ENCODE assay signal across 1 cellular context in the genomic region with DNA sequence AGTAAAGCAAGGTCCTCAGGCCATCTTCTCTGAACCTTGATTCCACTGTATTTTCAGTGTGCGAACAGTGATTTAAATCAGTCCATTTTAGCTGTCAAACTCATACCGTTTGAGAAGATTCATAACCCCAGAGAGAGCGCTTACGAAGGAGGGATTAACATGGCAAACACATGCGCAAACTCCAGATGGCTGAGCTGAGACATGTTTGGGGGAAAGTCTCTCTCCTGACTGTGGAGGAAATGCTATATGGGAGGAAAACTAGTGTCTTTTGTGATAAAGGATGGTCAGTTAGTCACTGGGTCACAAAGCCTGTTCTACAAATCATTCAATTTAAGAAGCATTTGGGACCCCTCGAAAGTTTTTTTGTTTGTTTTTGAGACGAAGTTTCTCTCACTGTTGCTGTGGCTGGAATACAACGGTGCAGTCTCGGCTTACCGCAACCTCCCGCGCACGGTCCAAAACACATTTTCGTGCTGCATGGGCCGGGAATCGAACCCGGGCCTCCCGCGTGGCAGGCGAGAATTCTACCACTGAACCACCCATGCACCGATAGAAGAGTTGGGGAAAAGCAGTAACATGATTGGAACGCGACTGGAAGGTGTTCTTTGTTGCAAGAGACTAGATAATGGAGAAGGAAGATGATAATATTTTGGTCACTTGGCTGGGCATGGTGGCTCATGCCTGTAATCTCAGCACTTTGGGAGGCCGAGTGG.
TF ChIP-seq lines count a peak whose summit lies in the region.

No MANE protein-coding gene starts in this region.

TF ChIP-seq in HepG2, 621 proteins besides CTCF, POLR2A, EP300 and RAD21 (continued from another document and continues in another):
- TF ChIP-seq ZNF142 (CRISPR knock-in tag; IDR thresholded peaks at IDR 0.05): 0 out of 2 replicates have a peak, but pooled peaks have one; percentile 67
- TF ChIP-seq SMARCE1 (IDR thresholded peaks at IDR 0.05; ENCODE audit: borderline replicate concordance): no peak
- TF ChIP-seq ZNF780A (CRISPR knock-in tag; IDR thresholded peaks at IDR 0.05): no peak; the same call in 1 of the 2 replicates
- 0 out of 2 replicates have a peak, but pooled peaks have one; percentile 72 for TF ChIP-seq ZNF569 (CRISPR knock-in tag; IDR thresholded peaks at IDR 0.05; ENCODE audit: borderline replicate concordance)
- no peak for TF ChIP-seq ZNF839 (CRISPR knock-in tag; IDR thresholded peaks at IDR 0.05; ENCODE audit: borderline replicate concordance)
- TF ChIP-seq, protein P1, sequence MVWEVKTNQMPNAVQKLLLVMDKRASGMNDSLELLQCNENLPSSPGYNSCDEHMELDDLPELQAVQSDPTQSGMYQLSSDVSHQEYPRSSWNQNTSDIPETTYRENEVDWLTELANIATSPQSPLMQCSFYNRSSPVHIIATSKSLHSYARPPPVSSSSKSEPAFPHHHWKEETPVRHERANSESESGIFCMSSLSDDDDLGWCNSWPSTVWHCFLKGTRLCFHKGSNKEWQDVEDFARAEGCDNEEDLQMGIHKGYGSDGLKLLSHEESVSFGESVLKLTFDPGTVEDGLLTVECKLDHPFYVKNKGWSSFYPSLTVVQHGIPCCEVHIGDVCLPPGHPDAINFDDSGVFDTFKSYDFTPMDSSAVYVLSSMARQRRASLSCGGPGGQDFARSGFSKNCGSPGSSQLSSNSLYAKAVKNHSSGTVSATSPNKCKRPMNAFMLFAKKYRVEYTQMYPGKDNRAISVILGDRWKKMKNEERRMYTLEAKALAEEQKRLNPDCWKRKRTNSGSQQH (CRISPR knock-in tag; IDR thresholded peaks at IDR 0.05; ENCODE audit: low read depth): no peak
- 0 out of 2 replicates have a peak, but pooled peaks have one; percentile 36 for TF ChIP-seq SKIL (CRISPR knock-in tag; IDR thresholded peaks at IDR 0.05; ENCODE audit: borderline replicate concordance)
- TF ChIP-seq ZNF24 (IDR thresholded peaks at IDR 0.05): peak; percentile 100
- TF ChIP-seq HNF4G (IDR thresholded peaks at IDR 0.05; ENCODE audit: borderline replicate concordance, low read depth, low read length): no peak
- TF ChIP-seq HNF4G (CRISPR knock-in tag; IDR thresholded peaks at IDR 0.05; ENCODE audit: borderline replicate concordance, low read depth): no peak
- TF ChIP-seq FOSL2 (CRISPR knock-in tag; IDR thresholded peaks at IDR 0.05): peak; percentile 71
- TF ChIP-seq KDM6A (CRISPR knock-in tag; IDR thresholded peaks at IDR 0.05; ENCODE audit: low read depth): no peak
- TF ChIP-seq AHR (CRISPR knock-in tag; IDR thresholded peaks at IDR 0.05): 0 out of 2 replicates have a peak, but pooled peaks have one; percentile 57
- TF ChIP-seq ZIK1 (CRISPR knock-in tag; IDR thresholded peaks at IDR 0.05; ENCODE audit: borderline replicate concordance, low read depth): peak; percentile 79; the same call in 1 of the 2 replicates
- TF ChIP-seq, protein P2, sequence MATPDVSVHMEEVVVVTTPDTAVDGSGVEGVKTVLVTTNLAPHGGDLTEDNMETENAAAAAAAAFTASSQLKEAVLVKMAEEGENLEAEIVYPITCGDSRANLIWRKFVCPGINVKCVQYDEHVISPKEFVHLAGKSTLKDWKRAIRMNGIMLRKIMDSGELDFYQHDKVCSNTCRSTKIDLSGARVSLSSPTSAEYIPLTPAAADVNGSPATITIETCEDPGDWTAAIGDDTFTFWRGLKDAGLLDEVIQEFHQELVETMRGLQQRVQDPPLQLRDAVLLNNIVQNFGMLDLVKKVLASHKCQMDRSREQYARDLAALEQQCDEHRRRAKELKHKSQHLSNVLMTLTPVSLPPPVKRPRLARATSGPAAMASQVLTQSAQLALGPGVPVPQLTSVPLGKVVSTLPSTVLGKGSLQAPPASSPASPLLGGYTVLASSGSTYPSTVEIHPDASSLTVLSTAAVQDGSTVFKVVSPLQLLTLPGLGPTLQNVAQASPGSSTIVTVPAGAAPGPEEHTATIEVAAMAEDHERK (CRISPR knock-in tag; IDR thresholded peaks at IDR 0.05; ENCODE audit: low read depth): no peak
- no peak for TF ChIP-seq BCL3 (CRISPR knock-in tag; IDR thresholded peaks at IDR 0.05)
- no peak for TF ChIP-seq CHD4 (IDR thresholded peaks at IDR 0.05; ENCODE audit: borderline replicate concordance, low read length)
- no peak; the same call in 1 of the 2 replicates for TF ChIP-seq ZFP41 (CRISPR knock-in tag; IDR thresholded peaks at IDR 0.05; ENCODE audit: borderline replicate concordance)
- peak; percentile 66; the same call in 1 of the 2 replicates for TF ChIP-seq ZNF441 (CRISPR knock-in tag; IDR thresholded peaks at IDR 0.05; ENCODE audit: borderline replicate concordance)
- TF ChIP-seq, protein P3, sequence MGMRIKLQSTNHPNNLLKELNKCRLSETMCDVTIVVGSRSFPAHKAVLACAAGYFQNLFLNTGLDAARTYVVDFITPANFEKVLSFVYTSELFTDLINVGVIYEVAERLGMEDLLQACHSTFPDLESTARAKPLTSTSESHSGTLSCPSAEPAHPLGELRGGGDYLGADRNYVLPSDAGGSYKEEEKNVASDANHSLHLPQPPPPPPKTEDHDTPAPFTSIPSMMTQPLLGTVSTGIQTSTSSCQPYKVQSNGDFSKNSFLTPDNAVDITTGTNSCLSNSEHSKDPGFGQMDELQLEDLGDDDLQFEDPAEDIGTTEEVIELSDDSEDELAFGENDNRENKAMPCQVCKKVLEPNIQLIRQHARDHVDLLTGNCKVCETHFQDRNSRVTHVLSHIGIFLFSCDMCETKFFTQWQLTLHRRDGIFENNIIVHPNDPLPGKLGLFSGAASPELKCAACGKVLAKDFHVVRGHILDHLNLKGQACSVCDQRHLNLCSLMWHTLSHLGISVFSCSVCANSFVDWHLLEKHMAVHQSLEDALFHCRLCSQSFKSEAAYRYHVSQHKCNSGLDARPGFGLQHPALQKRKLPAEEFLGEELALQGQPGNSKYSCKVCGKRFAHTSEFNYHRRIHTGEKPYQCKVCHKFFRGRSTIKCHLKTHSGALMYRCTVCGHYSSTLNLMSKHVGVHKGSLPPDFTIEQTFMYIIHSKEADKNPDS (CRISPR knock-in tag; IDR thresholded peaks at IDR 0.05): no peak; the same call in 1 of the 2 replicates
- peak; percentile 66 for TF ChIP-seq ZNF605 (CRISPR knock-in tag; IDR thresholded peaks at IDR 0.05)
- TF ChIP-seq ASH2L (IDR thresholded peaks at IDR 0.05; ENCODE audit: insufficient read length, low read depth, low read length): peak; percentile 82
- TF ChIP-seq CBX2 (IDR thresholded peaks at IDR 0.05; ENCODE audit: low read depth, low read length): no peak
- no peak for TF ChIP-seq CBX2 (CRISPR knock-in tag; IDR thresholded peaks at IDR 0.05; ENCODE audit: low read depth)
- TF ChIP-seq, protein P4, sequence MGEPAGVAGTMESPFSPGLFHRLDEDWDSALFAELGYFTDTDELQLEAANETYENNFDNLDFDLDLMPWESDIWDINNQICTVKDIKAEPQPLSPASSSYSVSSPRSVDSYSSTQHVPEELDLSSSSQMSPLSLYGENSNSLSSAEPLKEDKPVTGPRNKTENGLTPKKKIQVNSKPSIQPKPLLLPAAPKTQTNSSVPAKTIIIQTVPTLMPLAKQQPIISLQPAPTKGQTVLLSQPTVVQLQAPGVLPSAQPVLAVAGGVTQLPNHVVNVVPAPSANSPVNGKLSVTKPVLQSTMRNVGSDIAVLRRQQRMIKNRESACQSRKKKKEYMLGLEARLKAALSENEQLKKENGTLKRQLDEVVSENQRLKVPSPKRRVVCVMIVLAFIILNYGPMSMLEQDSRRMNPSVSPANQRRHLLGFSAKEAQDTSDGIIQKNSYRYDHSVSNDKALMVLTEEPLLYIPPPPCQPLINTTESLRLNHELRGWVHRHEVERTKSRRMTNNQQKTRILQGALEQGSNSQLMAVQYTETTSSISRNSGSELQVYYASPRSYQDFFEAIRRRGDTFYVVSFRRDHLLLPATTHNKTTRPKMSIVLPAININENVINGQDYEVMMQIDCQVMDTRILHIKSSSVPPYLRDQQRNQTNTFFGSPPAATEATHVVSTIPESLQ (CRISPR knock-in tag; conservative IDR thresholded peaks at IDR 0.05): peak; percentile 94; the same call in 1 of the 2 replicates
